20 cellular contexts compared by ENCODE assay signal in genomic region chr4:94256144-94256783, GRCh38. TPM values are rescaled to one million over a fixed set of nuclear protein-coding genes. Genes with fewer than 3 reads are reported as not detected.
DNase-seq lines count a peak whose midpoint lies in the region; ATAC-seq, FAIRE-seq and TF ChIP-seq lines count a peak whose summit lies in the region.
"Had no signal": no experiment of that assay in that cellular context is flagged by ENCODE, and none has a peak within 500 bp of the region (broad histone marks: within the 10 kb centered on the region; RNA-seq: fewer than 3 reads in every experiment).

No MANE protein-coding gene starts in this region.

- no peaks in the 10 kb centered on the region for H3K4me1 ChIP-seq in GM12878 (ENCODE audit: control insufficient read depth, insufficient read depth, low read length)
- H3K4me1 ChIP-seq: BLaER1 had no signal

- TF ChIP-seq RAD21 in GM12878 (IDR thresholded peaks at IDR 0.05; ENCODE audit: insufficient read depth, low read depth, low read length), result no peak

- H3K9me3 Mint-ChIP-seq in activated T-cell treated with anti-CD3 and anti-CD28 coated beads, Interleukin-2, amount 50 U/mL, for 72 hours, result no peaks in the 10 kb centered on the region

- POLR2A ChIA-PET in GM12878 (lab: Charles Lee), result no interaction called here

- H3K27me3 Mint-ChIP-seq in activated T-cell treated with anti-CD3 and anti-CD28 coated beads, Interleukin-2, amount 50 U/mL, for 72 hours (ENCODE audit: low read depth), result no peaks in the 10 kb centered on the region
- H3K27me3 Mint-ChIP-seq: CD4-positive, CD25-positive, alpha-beta regulatory T cell had no signal

- no peaks in the 10 kb centered on the region for H3K9me3 ChIP-seq in GM12878 (replicated peaks; ENCODE audit: control insufficient read depth, insufficient read depth, low read length)
- H3K9me3 ChIP-seq: BLaER1, HAP-1, MG63, SK-N-SH had no signal

- peaks cover 0 to 15% of the 10 kb centered on the region in 2 experiments for H3K36me3 ChIP-seq in GM12878 (ENCODE audit: control insufficient read depth in 2 of 2, insufficient read depth in 2 of 2, low read length in 1 of 2)

- H4K20me1 ChIP-seq in GM12878 (ENCODE audit: control insufficient read depth, insufficient read depth), result no peaks in the 10 kb centered on the region

- WGBS in GM12878 (ENCODE audit: insufficient coverage, insufficient replicate concordance, low lambda C conversion rate, missing lambda C conversion rate), result 75% methylated on average over 8 of the region's 8 CpGs

- peaks cover 14% of the 10 kb centered on the region for H3K4me1 Mint-ChIP-seq in activated T-cell treated with anti-CD3 and anti-CD28 coated beads, Interleukin-2, amount 50 U/mL, for 72 hours (ENCODE audit: low read depth)

- ATAC-seq in activated T-cell treated with anti-CD3 and anti-CD28 coated beads, Interleukin-2, amount 50 U/mL, for 72 hours (replicated peaks in 1 of 2), result no peak
- ATAC-seq in HG02610 (IDR thresholded peaks at IDR 0.05; ENCODE audit: unreplicated experiment) (peak; percentile 47), GM12878 (peak; percentile 44), GM21381 (IDR thresholded peaks at IDR 0.05; ENCODE audit: unreplicated experiment) (no peak)
- ATAC-seq: PC-3 had no signal

- H3K27ac ChIP-seq in GM12878 (ENCODE audit: control insufficient read depth, insufficient read depth), result no peak overlapping the region
- H3K27ac ChIP-seq: BLaER1 had no signal

- intact Hi-C loops in GM12878 (cut with micrococcal nuclease; ENCODE audit: unreplicated experiment), result loop anchor here (2.0 kb wide), 1 partner anchor 467 kb away; no protein-coding TSS in a partner anchor

- H3K4me3 Mint-ChIP-seq in activated T-cell treated with anti-CD3 and anti-CD28 coated beads, Interleukin-2, amount 50 U/mL, for 72 hours, result no peak overlapping the region
- H3K4me3 Mint-ChIP-seq: CD4-positive, CD25-positive, alpha-beta regulatory T cell had no signal

- in situ Hi-C loops in GM12878 (cut with MboI), result no loop called here

- DNase-seq in activated T-cell treated with anti-CD3 and anti-CD28 coated beads, Interleukin-2, amount 50 U/mL, for 72 hours, result no peak
- DNase-seq in activated T-cell treated with anti-CD3 and anti-CD28 coated beads for 4 hours (no peak), GM12878 (ENCODE audit: low read depth, low spot score) (no peak), NCI-H1417 treated with DMSO at 0.1 percent for 48 hours (lab: John Stamatoyannopoulos, UW) (no peak)
- DNase-seq in stimulated activated CD4-positive, alpha-beta T cell treated with anti-CD3 and anti-CD28 coated beads, Interleukin-1b, Interleukin-23, amount 100 ng/mL, for 48 hours, result no peak
- DNase-seq: GOT3, KG1, MG63, NCI-H2029, NCI-H446, NCI-H524 treated with DMSO at 0.1 percent for 48 hours, NCI-H774, SK-N-SH had no signal

- H3K4me2 ChIP-seq in GM12878 (ENCODE audit: control insufficient read depth, insufficient read depth), result no peak overlapping the region
- H3K4me2 ChIP-seq: BLaER1, SK-N-SH had no signal

- BruUV-seq in GM12878 (replicated peaks; lab: Mats Ljungman, UMichigan), result no TSS peak

- no peak overlapping the region for H2AFZ ChIP-seq in GM12878 (ENCODE audit: control insufficient read depth, low read depth, low read length)

- no peak overlapping the region for H3K4me3 ChIP-seq in GM12878
- H3K4me3 ChIP-seq: BLaER1, HAP-1, MG63 had no signal

- TF ChIP-seq EP300 in GM12878 (IDR thresholded peaks at IDR 0.05; ENCODE audit: borderline replicate concordance in 1 of 2, control insufficient read depth in 1 of 2, low read depth in 2 of 2, low read length in 2 of 2), result no peak

- H3K79me2 ChIP-seq in GM12878 (ENCODE audit: control insufficient read depth, insufficient read depth, low read length), result no peaks in the 10 kb centered on the region

- RAD21 ChIA-PET in GM12878 (lab: Charles Lee; ENCODE audit: unreplicated experiment), result no interaction called here

- FAIRE-seq in GM12878 (lab: Jason Lieb, UNC), result no peak
- FAIRE-seq: D721Med had no signal

- H3K27ac Mint-ChIP-seq in activated T-cell treated with anti-CD3 and anti-CD28 coated beads, Interleukin-2, amount 50 U/mL, for 72 hours, result peak overlapping the region; percentile 45

- no peak overlapping the region for H3K9ac ChIP-seq in GM12878 (ENCODE audit: control insufficient read depth, insufficient read depth, low read length)
- H3K9ac ChIP-seq: BLaER1, SK-N-SH had no signal

- H3K27me3 ChIP-seq in GM12878 (replicated peaks in 1 of 2; ENCODE audit: control insufficient read depth in 2 of 2, insufficient read depth in 2 of 2, low read length in 1 of 2), result no peaks in the 10 kb centered on the region
- H3K27me3 ChIP-seq: BLaER1, MG63 had no signal

- SMC1A ChIA-PET in GM12878 (lab: Charles Lee; ENCODE audit: uncharacterized antibody, unreplicated experiment), result interaction anchor here (1.1 kb wide), 1 partner anchor 546 kb away, joined by 3 read pairs; no protein-coding TSS in a partner anchor

- H3K36me3 Mint-ChIP-seq in activated T-cell treated with anti-CD3 and anti-CD28 coated beads, Interleukin-2, amount 50 U/mL, for 72 hours (ENCODE audit: insufficient read depth in 2 of 2), result peaks cover 1 to 15% of the 10 kb centered on the region in 2 donors

- CTCF ChIA-PET in GM12878 (lab: Yijun Ruan, JAX), result interaction anchor here (1.9 kb wide), 1 partner anchor 10 kb away, joined by 5 read pairs; no protein-coding TSS in a partner anchor

- no peak for TF ChIP-seq CTCF in GM12878 (IDR thresholded peaks at IDR 0.05 in 2 of 3, conservative IDR thresholded peaks at IDR 0.05 in 1 of 3; ENCODE audit: control insufficient read depth in 2 of 3, extremely low read depth in 1 of 3, insufficient read depth in 1 of 3, low read depth in 3 of 3, low read length in 3 of 3)

- TF ChIP-seq POLR2A in GM12878 (IDR thresholded peaks at IDR 0.05; ENCODE audit: low read depth, low read length), result no peak

TF ChIP-seq in GM12878, 131 proteins besides CTCF, POLR2A, EP300 and RAD21:
- TF ChIP-seq NBN (IDR thresholded peaks at IDR 0.05), result no peak
- no peak for TF ChIP-seq TBL1XR1 (IDR thresholded peaks at IDR 0.05; ENCODE audit: low read depth, low read length)
- TF ChIP-seq CHD2 (IDR thresholded peaks at IDR 0.05; ENCODE audit: borderline replicate concordance, low read depth, low read length), result no peak
- no peak for TF ChIP-seq ZSCAN29 (IDR thresholded peaks at IDR 0.05)
- TF ChIP-seq CBX5 (IDR thresholded peaks at IDR 0.05; ENCODE audit: low read depth), result no peak
- TF ChIP-seq GABPA (IDR thresholded peaks at IDR 0.05; ENCODE audit: low read depth), result no peak
- TF ChIP-seq USF1 (IDR thresholded peaks at IDR 0.05; ENCODE audit: borderline replicate concordance, extremely low read length, insufficient read depth, low read depth, low read length), result no peak
- TF ChIP-seq CBX3 (IDR thresholded peaks at IDR 0.05; ENCODE audit: borderline replicate concordance, low read depth), result no peak
- no peak for TF ChIP-seq STAT1 (conservative IDR thresholded peaks at IDR 0.05)

RNA-seq across cellular contexts. Expression of gene SMARCAD1, which starts 48.6 kb away (rescaled TPM):
- 10 to 100 TPM; 33.6 to 44.5 TPM for total RNA-seq in activated T-cell treated with anti-CD3 and anti-CD28 coated beads, Interleukin-2, amount 50 U/mL, for 72 hours
- total RNA-seq in GM12878 (2013; cell fraction: nucleolus; rRNA removed), result 125 and 131 TPM in 2 replicates
- total RNA-seq in GM12878 (2014; rRNA removed) (27.8 and 38.0 TPM in 2 replicates), GM12878 (2014; rRNA removed; fragmentation: Illumina TruSeq; extraction: Trizol) (38.9 and 39.6 TPM in 2 replicates), GM12878 (2021) (26.0 and 28.2 TPM in 2 replicates)
- polyA plus RNA-seq in GM12878 (2011; ENCODE audit: low read depth), result 5.5 TPM
- polyA plus RNA-seq in GM12878 (2011; rRNA removed) (41.2 and 69.4 TPM in 2 replicates), GM12878 (2014; fragmentation: Illumina TruSeq; extraction: Trizol) (31.2 and 37.8 TPM in 2 replicates), GM12878 (2014; fragmentation: Nextera tagmentation; extraction: Ambion mirVana) (1 to 10 TPM; 7.6 to 9.2 TPM), GM12878 (2014; rRNA removed) (16.9 and 19.5 TPM in 2 replicates), GM12878 (2016; fragmentation: Nextera tagmentation; extraction: Ambion mirVana) (10 to 100 TPM; 25.9 to 27.5 TPM)
- polyA plus RNA-seq in GM12878 (2011; cell fraction: cytosol; rRNA removed), result 10.0 and 11.7 TPM in 2 replicates
- 43.4 and 47.2 TPM in 2 replicates for polyA plus RNA-seq in GM12878 (2011; cell fraction: nucleus; rRNA removed)
- 10.2 and 15.3 TPM in 2 replicates for polyA plus RNA-seq in GM12878 (2012)
- polyA minus RNA-seq in GM12878 (2011; rRNA and poly(A)+ RNA removed), result 29.2 and 51.3 TPM in 2 replicates
- 12.4 and 15.9 TPM in 2 replicates for polyA minus RNA-seq in GM12878 (2011; cell fraction: cytosol; rRNA and poly(A)+ RNA removed)
- 34.5 and 54.7 TPM in 2 replicates for polyA minus RNA-seq in GM12878 (2011; cell fraction: nucleus; rRNA and poly(A)+ RNA removed)

Comparison
In these comparisons a context has a peak if more than half of its experiments do, and no peak if none do; other contexts are left out.
1. ATAC-seq: peak in HG02610 (single experiment) and GM12878 (single experiment); none in activated T-cell treated with anti-CD3 and anti-CD28 coated beads, Interleukin-2, amount 50 U/mL, for 72 hours (0 of 2) and GM21381 (single experiment).